ENCODE assay signal across 12 cellular contexts in the genomic region with DNA sequence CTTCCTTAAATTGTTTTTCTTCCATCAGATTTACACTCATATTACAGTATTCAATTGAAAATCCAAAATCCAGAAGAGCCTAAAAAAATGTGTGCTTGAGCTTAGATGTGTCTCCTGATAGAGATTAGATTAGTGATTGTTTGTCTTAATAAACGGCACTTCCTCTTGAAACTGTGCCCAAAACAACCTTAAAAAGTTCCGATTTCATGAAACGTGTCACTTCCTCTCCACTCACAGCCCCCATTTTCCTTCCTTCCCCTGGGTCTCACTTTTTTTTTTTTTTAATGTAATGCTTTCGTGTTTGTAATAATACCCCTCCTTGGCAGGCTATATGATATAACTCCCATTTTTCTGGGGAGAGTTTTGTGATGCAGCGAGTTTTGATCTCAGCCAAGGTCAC.
A peak's percentile ranks its signal among the peaks of the same experiment; 100 is the strongest.
DNase-seq lines count a peak whose midpoint lies in the region; ATAC-seq and TF ChIP-seq lines count a peak whose summit lies in the region.
"Had no signal": no experiment of that assay in that cellular context is flagged by ENCODE, and none has a peak within 500 bp of the region (broad histone marks: within the 10 kb centered on the region; RNA-seq: fewer than 3 reads in every experiment).

No MANE protein-coding gene starts in this region.

- ATAC-seq in activated T-cell treated with anti-CD3 and anti-CD28 coated beads, Interleukin-2, amount 50 U/mL, for 4 hours = no peak
- peak; percentile 77 for ATAC-seq in HG03354 (IDR thresholded peaks at IDR 0.05; ENCODE audit: poor library complexity, severe bottlenecking, unreplicated experiment)
- no peak for ATAC-seq in activated naive CD8-positive, alpha-beta T cell treated with anti-CD3 and anti-CD28 coated beads, Interleukin-2, amount 50 U/mL, for 24 hours

- peaks cover 57% of the 10 kb centered on the region for H3K4me1 Mint-ChIP-seq in activated T-cell treated with anti-CD3 and anti-CD28 coated beads, Interleukin-2, amount 50 U/mL, for 4 hours (ENCODE audit: low read depth)
- peaks cover 59% of the 10 kb centered on the region for H3K4me1 Mint-ChIP-seq in activated naive CD8-positive, alpha-beta T cell treated with anti-CD3 and anti-CD28 coated beads, Interleukin-2, amount 50 U/mL, for 24 hours

- WGBS in spleen, 5 donors = 12 to 24% (median 18%) methylated on average over 5 of the region's 5 CpGs

- H3K27me3 ChIP-seq in spleen (replicated peaks in 1 of 7) = no peaks in the 10 kb centered on the region
- H3K27me3 ChIP-seq: brain microvascular endothelial cell had no signal

- intact Hi-C loops in spleen (cut with DNase I; ENCODE audit: low total_unique reads) = no loop called here

- DNase-seq in activated T-cell treated with anti-CD3 and anti-CD28 coated beads, Interleukin-2, amount 50 U/mL, for 4 hours = no peak
- DNase-seq in activated T-cell treated with anti-CD3 and anti-CD28 coated beads, Interleukin-2, amount 50 U/mL, for 48 hours = no peak
- no peak for DNase-seq in activated naive CD8-positive, alpha-beta T cell treated with anti-CD3 and anti-CD28 coated beads, Interleukin-2, amount 50 U/mL, for 24 hours
- DNase-seq in spleen = no peak
- no peak for DNase-seq in Ammon's horn (ENCODE audit: low spot score)
- DNase-seq in NCI-H1694 (lab: John Stamatoyannopoulos, UW) = no peak
- DNase-seq in DMS114 treated with DMSO at 0.1 percent for 48 hours (lab: John Stamatoyannopoulos, UW; ENCODE audit: unreplicated experiment) = no peak
- DNase-seq: brain microvascular endothelial cell, DMS79 treated with DMSO at 0.1 percent for 48 hours, NCI-H1930 had no signal

- H3K4me3 ChIP-seq in spleen = peak overlapping the region in 2 of 8 donors; percentile 2 to 41

- H3K36me3 ChIP-seq in spleen = no peaks in the 10 kb centered on the region
- H3K36me3 ChIP-seq: brain microvascular endothelial cell had no signal

- H3K27ac ChIP-seq in spleen = peak overlapping the region; percentile 24 to 76 (median 48)
- H3K27ac ChIP-seq: brain microvascular endothelial cell, epithelial cell of prostate had no signal

- peak overlapping the region; percentile 79 for H3K27ac Mint-ChIP-seq in activated naive CD8-positive, alpha-beta T cell treated with anti-CD3 and anti-CD28 coated beads, Interleukin-2, amount 50 U/mL, for 24 hours

- H3K9me3 Mint-ChIP-seq in activated T-cell treated with anti-CD3 and anti-CD28 coated beads, Interleukin-2, amount 50 U/mL, for 4 hours = peaks cover 15% of the 10 kb centered on the region
- H3K9me3 Mint-ChIP-seq in activated naive CD8-positive, alpha-beta T cell treated with anti-CD3 and anti-CD28 coated beads, Interleukin-2, amount 50 U/mL, for 24 hours = peaks cover 27% of the 10 kb centered on the region

- H3K4me3 Mint-ChIP-seq in activated T-cell treated with anti-CD3 and anti-CD28 coated beads, Interleukin-2, amount 50 U/mL, for 4 hours = peak overlapping the region; percentile 46
- peak overlapping the region; percentile 45 for H3K4me3 Mint-ChIP-seq in activated naive CD8-positive, alpha-beta T cell treated with anti-CD3 and anti-CD28 coated beads, Interleukin-2, amount 50 U/mL, for 24 hours

- H3K27me3 Mint-ChIP-seq in activated T-cell treated with anti-CD3 and anti-CD28 coated beads, Interleukin-2, amount 50 U/mL, for 4 hours (ENCODE audit: low read depth) = no peaks in the 10 kb centered on the region
- H3K27me3 Mint-ChIP-seq in activated naive CD8-positive, alpha-beta T cell treated with anti-CD3 and anti-CD28 coated beads, Interleukin-2, amount 50 U/mL, for 24 hours = no peaks in the 10 kb centered on the region

- TF ChIP-seq CTCF in spleen (IDR thresholded peaks at IDR 0.05 in 8 of 11, conservative IDR thresholded peaks at IDR 0.05 in 3 of 11) = no peak

- peaks cover 7% of the 10 kb centered on the region for H3K36me3 Mint-ChIP-seq in activated T-cell treated with anti-CD3 and anti-CD28 coated beads, Interleukin-2, amount 50 U/mL, for 4 hours (ENCODE audit: insufficient read depth)
- peaks cover 9% of the 10 kb centered on the region for H3K36me3 Mint-ChIP-seq in activated naive CD8-positive, alpha-beta T cell treated with anti-CD3 and anti-CD28 coated beads, Interleukin-2, amount 50 U/mL, for 24 hours (ENCODE audit: low read depth)

- peaks cover 14 to 53% (median 27%) of the 10 kb centered on the region in 6 donors for H3K4me1 ChIP-seq in spleen

- no peak for TF ChIP-seq POLR2A in spleen (IDR thresholded peaks at IDR 0.05)

- H3K9me3 ChIP-seq in spleen = peaks cover 0 to 13% (median 0%) of the 10 kb centered on the region in 8 donors
